8 cellular contexts compared by ENCODE assay signal in genomic region chr19:55301459-55302331, GRCh38. TPM values are rescaled to one million over a fixed set of nuclear protein-coding genes. Genes with fewer than 3 reads are reported as not detected.
DNase-seq lines count a peak whose midpoint lies in the region; ATAC-seq and TF ChIP-seq lines count a peak whose summit lies in the region.

No MANE protein-coding gene starts in this region.

- DNase-seq in GM12865 (ENCODE audit: low read depth) (peak; percentile 89), NCI-H2196 treated with DMSO at 0.1 percent for 48 hours (lab: John Stamatoyannopoulos, UW; ENCODE audit: unreplicated experiment) (peak; percentile 53), cerebellum (ENCODE audit: low spot score) (peak; percentile 88), left lung (peak; percentile 92 to 97)
- peak; percentile 97 for DNase-seq in activated CD4-positive, alpha-beta T cell treated with anti-CD3 and anti-CD28 coated beads for 24 hours (ENCODE audit: low read depth in 2 of 2)
- DNase-seq in stimulated activated CD4-positive, alpha-beta T cell treated with anti-CD3 and anti-CD28 coated beads, Interleukin-4, amount 100 ng/mL, for 1 hour = peak; percentile 97

- TF ChIP-seq CTCF in GM12865 (IDR thresholded peaks at IDR 0.05; ENCODE audit: insufficient read depth, low read depth, low read length, missing control alignments) (peak; percentile 97), left lung (IDR thresholded peaks at IDR 0.05) (peak; percentile 99)

- H3K4me3 ChIP-seq in GM12865 (ENCODE audit: low read depth, low read length) = peak overlapping the region; percentile 58
- peak overlapping the region; percentile 5 to 26 for H3K4me3 ChIP-seq in left lung

- no peaks in the 10 kb centered on the region for H3K36me3 ChIP-seq in left lung

- intact Hi-C loops in left lung (cut with DNase I) = loop anchor here in 1 of 2 donors (10.0 kb wide), 1 partner anchor 83 kb away; the partner anchor contains the start of genes RPL28 and TMEM238

- H3K27ac ChIP-seq in left lung = no peak overlapping the region

- peaks cover 0 to 12% of the 10 kb centered on the region in 2 donors for H3K27me3 ChIP-seq in left lung

- peaks cover 0 to 10% of the 10 kb centered on the region in 2 donors for H3K4me1 ChIP-seq in left lung

- ATAC-seq in HG03039 (IDR thresholded peaks at IDR 0.05; ENCODE audit: unreplicated experiment) (peak; percentile 57), left lung (peak; percentile 98), GM21390 (IDR thresholded peaks at IDR 0.05; ENCODE audit: unreplicated experiment) (no peak)

- no peaks in the 10 kb centered on the region for H3K9me3 ChIP-seq in left lung

RNA-seq across cellular contexts. Expression of gene BRSK1, which starts 17.9 kb away (rescaled TPM):
- total RNA-seq in cerebellum (69.8 TPM), left lung (1 to 10 TPM; 2.2 to 3.3 TPM)

RNA-seq across cellular contexts. Expression of gene HSPBP1, which starts 21.8 kb away (rescaled TPM):
- total RNA-seq in cerebellum = 12.5 TPM
- total RNA-seq in left lung = 10 to 100 TPM; 23.8 to 31.0 TPM

RNA-seq across cellular contexts. Expression of gene TMEM150B, which starts 23.4 kb away (rescaled TPM):
- total RNA-seq in cerebellum (0.73 TPM), left lung (10 to 100 TPM; 13.3 to 29.5 TPM)

RNA-seq across cellular contexts. Expression of gene KMT5C, which starts 38.0 kb away (rescaled TPM):
- total RNA-seq in cerebellum (17.1 TPM), left lung (10 to 100 TPM; 12.9 to 15.5 TPM)

RNA-seq across cellular contexts. Expression of gene PPP6R1, which starts 42.9 kb away (rescaled TPM):
- total RNA-seq in cerebellum (15.4 TPM), left lung (10 to 100 TPM; 56.0 to 81.8 TPM)

Comparison
In these comparisons a context has a peak if more than half of its experiments do, and no peak if none do; other contexts are left out.
1. RNA of gene BRSK1, which starts 17.9 kb away (total RNA-seq): 69.8 TPM in cerebellum (single experiment); 2.2 to 3.3 TPM in left lung; every median in the first group is over 10 times any median in the second.
2. Peak in every context shown above with its lines, with median percentiles within 50 percentile points of each other: DNase-seq.